ENCODE assay signal across 1 cellular context in genomic region chr4:77776182-77777134, GRCh38.
TF ChIP-seq lines count a peak whose summit lies in the region.

No MANE protein-coding gene starts in this region.

TF ChIP-seq in HEK293, 187 proteins besides CTCF, POLR2A, EP300 and RAD21 (continued from another document and continues in another):
- no peak for TF ChIP-seq ZBTB11 (tag by site-specific recombination; conservative IDR thresholded peaks at IDR 0.05; ENCODE audit: low read depth)
- TF ChIP-seq ZNF366 (tag by site-specific recombination; conservative IDR thresholded peaks at IDR 0.05): no peak
- TF ChIP-seq ZNF266 (tag by site-specific recombination; IDR thresholded peaks at IDR 0.05; ENCODE audit: low read depth): no peak
- TF ChIP-seq, protein P1, sequence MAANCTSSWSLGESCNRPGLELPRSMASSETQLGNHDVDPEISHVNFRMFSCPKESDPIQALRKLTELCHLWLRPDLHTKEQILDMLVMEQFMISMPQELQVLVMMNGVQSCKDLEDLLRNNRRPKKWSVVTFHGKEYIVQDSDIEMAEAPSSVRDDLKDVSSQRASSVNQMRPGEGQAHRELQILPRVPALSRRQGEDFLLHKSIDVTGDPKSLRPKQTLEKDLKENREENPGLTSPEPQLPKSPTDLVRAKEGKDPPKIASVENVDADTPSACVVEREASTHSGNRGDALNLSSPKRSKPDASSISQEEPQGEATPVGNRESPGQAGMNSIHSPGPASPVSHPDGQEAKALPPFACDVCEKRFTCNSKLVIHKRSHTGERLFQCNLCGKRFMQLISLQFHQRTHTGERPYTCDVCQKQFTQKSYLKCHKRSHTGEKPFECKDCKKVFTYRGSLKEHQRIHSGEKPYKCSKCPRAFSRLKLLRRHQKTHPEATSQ (tag by site-specific recombination; IDR thresholded peaks at IDR 0.05): no peak
- TF ChIP-seq ZNF514 (tag by site-specific recombination; IDR thresholded peaks at IDR 0.05): no peak
- TF ChIP-seq, protein P2, sequence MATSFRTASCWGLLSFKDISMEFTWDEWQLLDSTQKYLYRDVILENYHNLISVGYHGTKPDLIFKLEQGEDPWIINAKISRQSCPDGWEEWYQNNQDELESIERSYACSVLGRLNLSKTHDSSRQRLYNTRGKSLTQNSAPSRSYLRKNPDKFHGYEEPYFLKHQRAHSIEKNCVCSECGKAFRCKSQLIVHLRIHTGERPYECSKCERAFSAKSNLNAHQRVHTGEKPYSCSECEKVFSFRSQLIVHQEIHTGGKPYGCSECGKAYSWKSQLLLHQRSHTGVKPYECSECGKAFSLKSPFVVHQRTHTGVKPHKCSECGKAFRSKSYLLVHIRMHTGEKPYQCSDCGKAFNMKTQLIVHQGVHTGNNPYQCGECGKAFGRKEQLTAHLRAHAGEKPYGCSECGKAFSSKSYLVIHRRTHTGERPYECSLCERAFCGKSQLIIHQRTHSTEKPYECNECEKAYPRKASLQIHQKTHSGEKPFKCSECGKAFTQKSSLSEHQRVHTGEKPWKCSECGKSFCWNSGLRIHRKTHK (tag by site-specific recombination; IDR thresholded peaks at IDR 0.05): no peak
- TF ChIP-seq, protein P3, sequence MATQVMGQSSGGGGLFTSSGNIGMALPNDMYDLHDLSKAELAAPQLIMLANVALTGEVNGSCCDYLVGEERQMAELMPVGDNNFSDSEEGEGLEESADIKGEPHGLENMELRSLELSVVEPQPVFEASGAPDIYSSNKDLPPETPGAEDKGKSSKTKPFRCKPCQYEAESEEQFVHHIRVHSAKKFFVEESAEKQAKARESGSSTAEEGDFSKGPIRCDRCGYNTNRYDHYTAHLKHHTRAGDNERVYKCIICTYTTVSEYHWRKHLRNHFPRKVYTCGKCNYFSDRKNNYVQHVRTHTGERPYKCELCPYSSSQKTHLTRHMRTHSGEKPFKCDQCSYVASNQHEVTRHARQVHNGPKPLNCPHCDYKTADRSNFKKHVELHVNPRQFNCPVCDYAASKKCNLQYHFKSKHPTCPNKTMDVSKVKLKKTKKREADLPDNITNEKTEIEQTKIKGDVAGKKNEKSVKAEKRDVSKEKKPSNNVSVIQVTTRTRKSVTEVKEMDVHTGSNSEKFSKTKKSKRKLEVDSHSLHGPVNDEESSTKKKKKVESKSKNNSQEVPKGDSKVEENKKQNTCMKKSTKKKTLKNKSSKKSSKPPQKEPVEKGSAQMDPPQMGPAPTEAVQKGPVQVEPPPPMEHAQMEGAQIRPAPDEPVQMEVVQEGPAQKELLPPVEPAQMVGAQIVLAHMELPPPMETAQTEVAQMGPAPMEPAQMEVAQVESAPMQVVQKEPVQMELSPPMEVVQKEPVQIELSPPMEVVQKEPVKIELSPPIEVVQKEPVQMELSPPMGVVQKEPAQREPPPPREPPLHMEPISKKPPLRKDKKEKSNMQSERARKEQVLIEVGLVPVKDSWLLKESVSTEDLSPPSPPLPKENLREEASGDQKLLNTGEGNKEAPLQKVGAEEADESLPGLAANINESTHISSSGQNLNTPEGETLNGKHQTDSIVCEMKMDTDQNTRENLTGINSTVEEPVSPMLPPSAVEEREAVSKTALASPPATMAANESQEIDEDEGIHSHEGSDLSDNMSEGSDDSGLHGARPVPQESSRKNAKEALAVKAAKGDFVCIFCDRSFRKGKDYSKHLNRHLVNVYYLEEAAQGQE (tag by site-specific recombination; IDR thresholded peaks at IDR 0.05): no peak
- TF ChIP-seq SCRT2 (tag by site-specific recombination; IDR thresholded peaks at IDR 0.05): peak; percentile 64
- no peak for TF ChIP-seq ZBTB1 (tag by site-specific recombination; IDR thresholded peaks at IDR 0.05)
- TF ChIP-seq ZNF544 (tag by site-specific recombination; IDR thresholded peaks at IDR 0.05): no peak
- no peak for TF ChIP-seq GLI4 (tag by site-specific recombination; IDR thresholded peaks at IDR 0.05)
- no peak for TF ChIP-seq ZNF169 (tag by site-specific recombination; IDR thresholded peaks at IDR 0.05)
- TF ChIP-seq ZNF175 (tag by site-specific recombination; IDR thresholded peaks at IDR 0.05): no peak
- peak; percentile 30; the same call in 1 of the 2 replicates for TF ChIP-seq GLIS1 (tag by site-specific recombination; IDR thresholded peaks at IDR 0.05)
- TF ChIP-seq ZNF404 (tag by site-specific recombination; IDR thresholded peaks at IDR 0.05): no peak
- no peak for TF ChIP-seq ZNF837 (tag by site-specific recombination; IDR thresholded peaks at IDR 0.05)
- TF ChIP-seq ZNF174 (tag by site-specific recombination; IDR thresholded peaks at IDR 0.05): no peak
- no peak for TF ChIP-seq ZNF768 (tag by site-specific recombination; IDR thresholded peaks at IDR 0.05)
- TF ChIP-seq ZNF670 (tag by site-specific recombination; IDR thresholded peaks at IDR 0.05; ENCODE audit: low read depth): no peak
- TF ChIP-seq ZNF24 (tag by site-specific recombination; IDR thresholded peaks at IDR 0.05): no peak
- TF ChIP-seq ZNF580 (tag by site-specific recombination; IDR thresholded peaks at IDR 0.05): no peak
- no peak for TF ChIP-seq ZNF280C (tag by site-specific recombination; IDR thresholded peaks at IDR 0.05)
- peak; percentile 61; the same call in 1 of the 2 replicates for TF ChIP-seq SP7 (tag by site-specific recombination; IDR thresholded peaks at IDR 0.05)
- no peak for TF ChIP-seq KLF8 (tag by site-specific recombination; IDR thresholded peaks at IDR 0.05)
- TF ChIP-seq ZNF701 (tag by site-specific recombination; IDR thresholded peaks at IDR 0.05): no peak
- TF ChIP-seq ZNF560 (tag by site-specific recombination; IDR thresholded peaks at IDR 0.05; ENCODE audit: borderline replicate concordance): no peak
- no peak for TF ChIP-seq ZNF623 (tag by site-specific recombination; IDR thresholded peaks at IDR 0.05)
- TF ChIP-seq AEBP2 (tag by site-specific recombination; IDR thresholded peaks at IDR 0.05; ENCODE audit: borderline replicate concordance): no peak
- TF ChIP-seq ZNF747 (tag by site-specific recombination; IDR thresholded peaks at IDR 0.05): no peak
- TF ChIP-seq, protein P4, sequence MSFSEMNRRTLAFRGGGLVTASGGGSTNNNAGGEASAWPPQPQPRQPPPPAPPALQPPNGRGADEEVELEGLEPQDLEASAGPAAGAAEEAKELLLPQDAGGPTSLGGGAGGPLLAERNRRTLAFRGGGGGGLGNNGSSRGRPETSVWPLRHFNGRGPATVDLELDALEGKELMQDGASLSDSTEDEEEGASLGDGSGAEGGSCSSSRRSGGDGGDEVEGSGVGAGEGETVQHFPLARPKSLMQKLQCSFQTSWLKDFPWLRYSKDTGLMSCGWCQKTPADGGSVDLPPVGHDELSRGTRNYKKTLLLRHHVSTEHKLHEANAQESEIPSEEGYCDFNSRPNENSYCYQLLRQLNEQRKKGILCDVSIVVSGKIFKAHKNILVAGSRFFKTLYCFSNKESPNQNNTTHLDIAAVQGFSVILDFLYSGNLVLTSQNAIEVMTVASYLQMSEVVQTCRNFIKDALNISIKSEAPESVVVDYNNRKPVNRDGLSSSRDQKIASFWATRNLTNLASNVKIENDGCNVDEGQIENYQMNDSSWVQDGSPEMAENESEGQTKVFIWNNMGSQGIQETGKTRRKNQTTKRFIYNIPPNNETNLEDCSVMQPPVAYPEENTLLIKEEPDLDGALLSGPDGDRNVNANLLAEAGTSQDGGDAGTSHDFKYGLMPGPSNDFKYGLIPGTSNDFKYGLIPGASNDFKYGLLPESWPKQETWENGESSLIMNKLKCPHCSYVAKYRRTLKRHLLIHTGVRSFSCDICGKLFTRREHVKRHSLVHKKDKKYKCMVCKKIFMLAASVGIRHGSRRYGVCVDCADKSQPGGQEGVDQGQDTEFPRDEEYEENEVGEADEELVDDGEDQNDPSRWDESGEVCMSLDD (tag by site-specific recombination; IDR thresholded peaks at IDR 0.05): no peak
- 0 out of 2 replicates have a peak, but pooled peaks have one; percentile 12 for TF ChIP-seq ZNF449 (tag by site-specific recombination; IDR thresholded peaks at IDR 0.05)
- peak; percentile 78 for TF ChIP-seq ZXDB (tag by site-specific recombination; IDR thresholded peaks at IDR 0.05)
- no peak for TF ChIP-seq HIC1 (tag by site-specific recombination; IDR thresholded peaks at IDR 0.05)
- no peak for TF ChIP-seq ZNF274 (IDR thresholded peaks at IDR 0.05; ENCODE audit: low read length)
- no peak for TF ChIP-seq ZNF274 (tag by site-specific recombination; IDR thresholded peaks at IDR 0.05; ENCODE audit: borderline replicate concordance)
- TF ChIP-seq ZNF211 (tag by site-specific recombination; IDR thresholded peaks at IDR 0.05; ENCODE audit: low read depth): no peak
- no peak for TF ChIP-seq ZNF354C (tag by site-specific recombination; IDR thresholded peaks at IDR 0.05; ENCODE audit: borderline replicate concordance, low read depth)
